ENCODE assay signal across 13 cellular contexts in genomic region chr18:59960272-59960671, GRCh38.
"Had no signal": no experiment of that assay in that cellular context is flagged by ENCODE, and none has a peak within 500 bp of the region (broad histone marks: within the 10 kb centered on the region; RNA-seq: fewer than 3 reads in every experiment).

No MANE protein-coding gene starts in this region.

- H3K4me3 Mint-ChIP-seq: activated naive CD8-positive, alpha-beta T cell treated with anti-CD3 and anti-CD28 coated beads, Interleukin-2, amount 50 U/mL, for 24 hours; natural killer cell had no signal

- H3K27me3 ChIP-seq: ascending aorta had no signal

- H3K4me1 ChIP-seq: ascending aorta, esophagus muscularis mucosa had no signal

- H3K9me3 ChIP-seq: ascending aorta, esophagus muscularis mucosa, mucosa of descending colon had no signal

- H3K9me3 Mint-ChIP-seq: activated naive CD8-positive, alpha-beta T cell treated with anti-CD3 and anti-CD28 coated beads, Interleukin-2, amount 50 U/mL, for 24 hours; natural killer cell had no signal

- H3K27ac Mint-ChIP-seq: activated naive CD8-positive, alpha-beta T cell treated with anti-CD3 and anti-CD28 coated beads, Interleukin-2, amount 50 U/mL, for 24 hours; natural killer cell; progenitor cell of endocrine pancreas had no signal

- H3K36me3 Mint-ChIP-seq: natural killer cell had no signal

- DNase-seq: activated CD4-positive, alpha-beta T cell treated with anti-CD3 and anti-CD28 coated beads, Interleukin-2, amount 50 U/mL, for 48 hours; activated naive CD4-positive, alpha-beta T cell treated with Interleukin-2 at 50 U/mL for 16 hours; activated naive CD8-positive, alpha-beta T cell treated with anti-CD3 and anti-CD28 coated beads, Interleukin-2, amount 50 U/mL, for 24 hours; dorsolateral prefrontal cortex; head of caudate nucleus; mammary epithelial cell; mucosa of descending colon; natural killer cell; right cardiac atrium; substantia nigra had no signal

- H3K4me3 ChIP-seq: ascending aorta, dorsolateral prefrontal cortex, esophagus muscularis mucosa, mucosa of descending colon had no signal

- ATAC-seq: activated naive CD8-positive, alpha-beta T cell treated with anti-CD3 and anti-CD28 coated beads, Interleukin-2, amount 50 U/mL, for 24 hours; natural killer cell; right cardiac atrium had no signal

- H3K4me1 Mint-ChIP-seq: natural killer cell had no signal

- H3K27ac ChIP-seq: ascending aorta, dorsolateral prefrontal cortex, esophagus muscularis mucosa had no signal

- H3K36me3 ChIP-seq: ascending aorta, esophagus muscularis mucosa had no signal
